In the genomic region with DNA sequence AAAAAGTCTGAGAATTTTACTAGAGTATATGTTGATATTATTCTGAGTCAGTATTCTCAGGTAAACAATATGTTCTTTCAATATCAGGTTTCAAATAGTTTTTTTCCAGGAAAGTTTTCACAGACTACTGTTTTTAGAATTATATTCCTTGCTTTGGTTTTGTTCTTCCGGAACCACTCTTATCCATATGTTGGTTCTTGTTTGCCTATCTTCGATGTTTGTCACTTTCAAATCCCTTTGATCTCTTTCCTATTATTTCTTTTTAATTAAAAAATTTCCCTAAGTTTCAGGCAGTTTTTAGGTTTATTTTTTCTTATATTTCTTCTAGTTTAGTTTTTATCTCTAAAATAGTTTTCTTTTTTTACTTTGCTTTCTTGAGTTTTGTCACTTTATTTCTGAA, we compare ENCODE assay signal across 1 cellular context.
TF ChIP-seq lines count a peak whose summit lies in the region.

No MANE protein-coding gene starts in this region.

TF ChIP-seq in K562, 482 proteins besides CTCF, POLR2A, EP300 and RAD21:
- no peak for TF ChIP-seq PHB2 (IDR thresholded peaks at IDR 0.05; ENCODE audit: low read depth)
- no peak for TF ChIP-seq TAL1 (IDR thresholded peaks at IDR 0.05)
- TF ChIP-seq MAFK (IDR thresholded peaks at IDR 0.05; ENCODE audit: low read length): no peak
- TF ChIP-seq XRCC3 (IDR thresholded peaks at IDR 0.05): no peak
- no peak for TF ChIP-seq POLR2G (IDR thresholded peaks at IDR 0.05; ENCODE audit: low read depth, low read length)
- TF ChIP-seq POLR2H (tag; IDR thresholded peaks at IDR 0.05; ENCODE audit: low read depth): no peak
- TF ChIP-seq, protein P1, sequence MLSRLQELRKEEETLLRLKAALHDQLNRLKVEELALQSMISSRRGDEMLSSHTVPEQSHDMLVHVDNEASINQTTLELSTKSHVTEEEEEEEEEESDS (CRISPR knock-in tag; IDR thresholded peaks at IDR 0.05): no peak
- no peak for TF ChIP-seq RBM17 (IDR thresholded peaks at IDR 0.05; ENCODE audit: borderline replicate concordance, low read depth, low read length)
- no peak for TF ChIP-seq MECOM (CRISPR knock-in tag; IDR thresholded peaks at IDR 0.05)
- no peak for TF ChIP-seq SREBF2 (CRISPR knock-in tag; IDR thresholded peaks at IDR 0.05)
- no peak for TF ChIP-seq SMAD3 (CRISPR knock-in tag; conservative IDR thresholded peaks at IDR 0.05)
- no peak for TF ChIP-seq SIN3B (IDR thresholded peaks at IDR 0.05; ENCODE audit: low read depth)
- TF ChIP-seq LCOR (CRISPR knock-in tag; IDR thresholded peaks at IDR 0.05): no peak
- TF ChIP-seq, protein P2, sequence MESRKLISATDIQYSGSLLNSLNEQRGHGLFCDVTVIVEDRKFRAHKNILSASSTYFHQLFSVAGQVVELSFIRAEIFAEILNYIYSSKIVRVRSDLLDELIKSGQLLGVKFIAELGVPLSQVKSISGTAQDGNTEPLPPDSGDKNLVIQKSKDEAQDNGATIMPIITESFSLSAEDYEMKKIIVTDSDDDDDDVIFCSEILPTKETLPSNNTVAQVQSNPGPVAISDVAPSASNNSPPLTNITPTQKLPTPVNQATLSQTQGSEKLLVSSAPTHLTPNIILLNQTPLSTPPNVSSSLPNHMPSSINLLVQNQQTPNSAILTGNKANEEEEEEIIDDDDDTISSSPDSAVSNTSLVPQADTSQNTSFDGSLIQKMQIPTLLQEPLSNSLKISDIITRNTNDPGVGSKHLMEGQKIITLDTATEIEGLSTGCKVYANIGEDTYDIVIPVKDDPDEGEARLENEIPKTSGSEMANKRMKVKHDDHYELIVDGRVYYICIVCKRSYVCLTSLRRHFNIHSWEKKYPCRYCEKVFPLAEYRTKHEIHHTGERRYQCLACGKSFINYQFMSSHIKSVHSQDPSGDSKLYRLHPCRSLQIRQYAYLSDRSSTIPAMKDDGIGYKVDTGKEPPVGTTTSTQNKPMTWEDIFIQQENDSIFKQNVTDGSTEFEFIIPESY (CRISPR knock-in tag; IDR thresholded peaks at IDR 0.05): no peak
- TF ChIP-seq KDM2B (CRISPR knock-in tag; IDR thresholded peaks at IDR 0.05): no peak
- TF ChIP-seq PML (IDR thresholded peaks at IDR 0.05; ENCODE audit: low read length): no peak
- TF ChIP-seq PHF8 (IDR thresholded peaks at IDR 0.05; ENCODE audit: borderline replicate concordance, low read length): no peak
- no peak for TF ChIP-seq CHAMP1 (IDR thresholded peaks at IDR 0.05)
TF ChIP-seq in K562: peak in this region for 0.
